Comparison of ENCODE assay signal across 13 cellular contexts in genomic region chr4:30802622-30803323, GRCh38.
DNase-seq lines count a peak whose midpoint lies in the region; ATAC-seq, FAIRE-seq and TF ChIP-seq lines count a peak whose summit lies in the region.
"Had no signal": no experiment of that assay in that cellular context is flagged by ENCODE, and none has a peak within 500 bp of the region (broad histone marks: within the 10 kb centered on the region; RNA-seq: fewer than 3 reads in every experiment).

No MANE protein-coding gene starts in this region.

- H3K4me3 Mint-ChIP-seq in chondrocyte (ENCODE audit: unreplicated experiment): peak overlapping the region; percentile 4
- H3K4me3 Mint-ChIP-seq: stimulated activated effector memory CD8-positive, alpha-beta T cell treated with anti-CD3 and anti-CD28 coated beads, Interleukin-12 subunit alpha, Interleukin-12 subunit beta, amount 100 ng/mL, for 72 hours had no signal

- no peak overlapping the region for H3K14ac ChIP-seq in IMR-90 (replicated peaks; ENCODE audit: low read depth, low read length)

- TF ChIP-seq POLR2A in IMR-90 (IDR thresholded peaks at IDR 0.05; ENCODE audit: low read depth, low read length): no peak
- TF ChIP-seq POLR2A in GM12892 (IDR thresholded peaks at IDR 0.05; ENCODE audit: low read depth, low read length): no peak

- no peak for TF ChIP-seq RAD21 in IMR-90 (IDR thresholded peaks at IDR 0.05; ENCODE audit: low read length)

- H2AK5ac ChIP-seq in IMR-90 (ENCODE audit: low read depth, low read length): no peak overlapping the region

- H4K20me1 ChIP-seq in IMR-90 (ENCODE audit: insufficient read depth, low read length): no peaks in the 10 kb centered on the region
- H4K20me1 ChIP-seq in keratinocyte (ENCODE audit: control insufficient read depth, extremely low read depth, insufficient read depth, low read length): no peaks in the 10 kb centered on the region

- in situ Hi-C loops in IMR-90 (cut with MboI; ENCODE audit: low sequenced_read_pairs): no loop called here

- peak overlapping the region; percentile 85 for H3K27ac Mint-ChIP-seq in chondrocyte (ENCODE audit: unreplicated experiment)
- H3K27ac Mint-ChIP-seq: stimulated activated effector memory CD8-positive, alpha-beta T cell treated with anti-CD3 and anti-CD28 coated beads, Interleukin-12 subunit alpha, Interleukin-12 subunit beta, amount 100 ng/mL, for 72 hours had no signal

- FAIRE-seq in keratinocyte (lab: Jason Lieb, UNC) (peak; percentile 99), D721Med (lab: Jason Lieb, UNC) (no peak), GM12892 (lab: Jason Lieb, UNC) (no peak)

- H3K4me1 ChIP-seq in IMR-90 (ENCODE audit: control insufficient read depth, insufficient read depth, low read length) (peaks cover 3% of the 10 kb centered on the region; the same call in 1 of the 2 replicates), keratinocyte (ENCODE audit: control insufficient read depth, extremely low read depth, insufficient read depth, low read length) (peaks cover 21% of the 10 kb centered on the region)

- H4K91ac ChIP-seq in IMR-90 (ENCODE audit: insufficient read depth, low read depth, low read length): no peak overlapping the region

- peak; percentile 11 for DNase-seq in AG08395 (ENCODE audit: low spot score)
- peak; percentile 38 for DNase-seq in IMR-90
- no peak for DNase-seq in chondrocyte (ENCODE audit: low spot score)
- peak; percentile 19 for DNase-seq in keratinocyte (ENCODE audit: low read depth, low spot score)
- no peak for DNase-seq in D721Med (ENCODE audit: insufficient read length, low spot score)
- DNase-seq in GM12892 (ENCODE audit: insufficient read length): no peak
- DNase-seq: activated CD4-positive, CD25-positive, alpha-beta regulatory T cell; Kasumi-1; NCI-H2081 treated with DMSO at 0.1 percent for 48 hours; SW 1271 had no signal

- H3K56ac ChIP-seq in IMR-90 (ENCODE audit: extremely low read depth, insufficient read depth, low read length): no peak overlapping the region

- no peak overlapping the region for H4K5ac ChIP-seq in IMR-90 (ENCODE audit: low read depth, low read length)

- H3K27me3 Mint-ChIP-seq in chondrocyte (ENCODE audit: low read depth): no peaks in the 10 kb centered on the region

- no peak overlapping the region for H2AFZ ChIP-seq in IMR-90 (replicated peaks; ENCODE audit: low read length, poor library complexity)
- H2AFZ ChIP-seq in keratinocyte (ENCODE audit: control insufficient read depth, low read length): peak overlapping the region; percentile 70

- no peak overlapping the region for H3K4me3 ChIP-seq in IMR-90 (ENCODE audit: insufficient read depth, low read depth, low read length)
- H3K4me3 ChIP-seq in keratinocyte (ENCODE audit: control insufficient read depth in 2 of 3, extremely low read depth in 1 of 3, insufficient read depth in 2 of 3, low read depth in 1 of 3, low read length in 3 of 3): peak overlapping the region in 2 of 3 experiments; percentile 29 to 37

- POLR2A ChIA-PET in IMR-90 (lab: Charles Lee; ENCODE audit: unreplicated experiment): no interaction called here

- TF ChIP-seq CTCF in IMR-90 (conservative IDR thresholded peaks at IDR 0.05; ENCODE audit: low read depth, low read length) (no peak), chondrocyte (IDR thresholded peaks at IDR 0.05) (no peak), keratinocyte (optimal IDR thresholded peaks at IDR 0.05 in 1 of 3, IDR thresholded peaks at IDR 0.05 in 1 of 3, conservative IDR thresholded peaks at IDR 0.05 in 1 of 3; ENCODE audit: extremely low read depth in 1 of 3, insufficient read depth in 2 of 3, low read length in 3 of 3) (no peak), D721Med (IDR thresholded peaks at IDR 0.05; ENCODE audit: insufficient read depth, missing control alignments) (no peak)

- no peaks in the 10 kb centered on the region for H3K27me3 ChIP-seq in IMR-90 (ENCODE audit: control insufficient read depth, insufficient read depth, low read length)
- no peaks in the 10 kb centered on the region for H3K27me3 ChIP-seq in keratinocyte (ENCODE audit: control insufficient read depth, extremely low read depth, insufficient read depth, low read length)

- no peak overlapping the region for H2BK20ac ChIP-seq in IMR-90 (ENCODE audit: low read depth, low read length)

- H3K27ac ChIP-seq in IMR-90 (ENCODE audit: insufficient read depth, low read length): no peak overlapping the region
- H3K27ac ChIP-seq in keratinocyte (ENCODE audit: control insufficient read depth, insufficient read depth, low read length): peak overlapping the region; percentile 59

- no peak overlapping the region for H2AK9ac ChIP-seq in IMR-90 (replicated peaks; ENCODE audit: low read depth, low read length, poor library complexity)

- H3K79me2 ChIP-seq in keratinocyte (ENCODE audit: control insufficient read depth, insufficient read depth, low read length): no peaks in the 10 kb centered on the region

- CTCF ChIA-PET in IMR-90 (lab: Yijun Ruan, JAX): no interaction called here

- peaks cover 4% of the 10 kb centered on the region for H3K9me3 Mint-ChIP-seq in chondrocyte (ENCODE audit: low read depth)

- H3K9ac ChIP-seq in IMR-90 (ENCODE audit: low read depth, low read length) (no peak overlapping the region), keratinocyte (ENCODE audit: control insufficient read depth, extremely low read depth, insufficient read depth, low read length) (peak overlapping the region; percentile 33)

- no peak overlapping the region for H3K18ac ChIP-seq in IMR-90 (ENCODE audit: low read depth, low read length)

- H3K36me3 Mint-ChIP-seq in chondrocyte (ENCODE audit: low read depth): peaks cover 5% of the 10 kb centered on the region
- H3K36me3 Mint-ChIP-seq: stimulated activated effector memory CD8-positive, alpha-beta T cell treated with anti-CD3 and anti-CD28 coated beads, Interleukin-12 subunit alpha, Interleukin-12 subunit beta, amount 100 ng/mL, for 72 hours had no signal

- intact Hi-C loops in IMR-90 (cut with micrococcal nuclease): no loop called here

- no peaks in the 10 kb centered on the region for H3K79me1 ChIP-seq in IMR-90 (ENCODE audit: low read depth in 1 of 2, low read length in 2 of 2)

- H3K4me2 ChIP-seq in IMR-90 (ENCODE audit: low read depth, low read length) (no peak overlapping the region), keratinocyte (ENCODE audit: control insufficient read depth, extremely low read depth, insufficient read depth, low read depth, low read length) (peak overlapping the region; percentile 85)

- no peaks in the 10 kb centered on the region for H3K9me3 ChIP-seq in IMR-90 (ENCODE audit: control insufficient read depth, insufficient read depth, low read length)
- no peaks in the 10 kb centered on the region for H3K9me3 ChIP-seq in keratinocyte (ENCODE audit: control insufficient read depth, low read depth, low read length)

- H2BK15ac ChIP-seq in IMR-90 (ENCODE audit: low read depth, low read length): no peak overlapping the region

- ATAC-seq in IMR-90 (ENCODE audit: low read depth) (no peak), HG03097 (IDR thresholded peaks at IDR 0.05; ENCODE audit: low FRiP score, unreplicated experiment) (no peak), GM19467 (IDR thresholded peaks at IDR 0.05; ENCODE audit: unreplicated experiment) (no peak)
- ATAC-seq: stimulated activated effector memory CD8-positive, alpha-beta T cell treated with anti-CD3 and anti-CD28 coated beads, Interleukin-12 subunit alpha, Interleukin-12 subunit beta, amount 100 ng/mL, for 72 hours had no signal

- H2BK120ac ChIP-seq in IMR-90 (ENCODE audit: low read depth, low read length): no peak overlapping the region

- H3K36me3 ChIP-seq in IMR-90 (ENCODE audit: control insufficient read depth, insufficient read depth, low read length) (no peaks in the 10 kb centered on the region), keratinocyte (ENCODE audit: control insufficient read depth in 2 of 2, extremely low read depth in 1 of 2, insufficient read depth in 2 of 2, low read length in 2 of 2) (no peaks in the 10 kb centered on the region)

- BruUV-seq in IMR-90 (replicated peaks; lab: Mats Ljungman, UMichigan): no TSS peak

- dilution Hi-C loops in IMR-90 (cut with HindIII; ENCODE audit: low sequenced_read_pairs, unreplicated experiment): no loop called here
- dilution Hi-C loops in keratinocyte (cut with MboI; ENCODE audit: extremely low pct_ligation_motif_present, low sequenced_read_pairs): no loop called here

- no peak overlapping the region for H3K23ac ChIP-seq in IMR-90 (ENCODE audit: low read depth, low read length)

- H3K4me1 Mint-ChIP-seq in chondrocyte (ENCODE audit: low read depth): peaks cover 28% of the 10 kb centered on the region
- H3K4me1 Mint-ChIP-seq: stimulated activated effector memory CD8-positive, alpha-beta T cell treated with anti-CD3 and anti-CD28 coated beads, Interleukin-12 subunit alpha, Interleukin-12 subunit beta, amount 100 ng/mL, for 72 hours had no signal

- 44% methylated on average over 2 of the region's 3 CpGs; no CpG with 5 or more reads in 1 of the 2 experiments for WGBS in IMR-90 (ENCODE audit: extremely low coverage in 2 of 2, insufficient read length in 1 of 2), 2 experiments

- no peak overlapping the region for H3K4ac ChIP-seq in IMR-90 (ENCODE audit: low read depth, low read length)

- H4K8ac ChIP-seq in IMR-90 (ENCODE audit: low read depth in 2 of 2, low read length in 2 of 2): no peak overlapping the region

- no peaks in the 10 kb centered on the region for H3K9me1 ChIP-seq in IMR-90 (ENCODE audit: insufficient read depth, low read length)
- H3K9me1 ChIP-seq in keratinocyte (ENCODE audit: control insufficient read depth, extremely low read depth, insufficient read depth, low read length): no peaks in the 10 kb centered on the region

- H2BK5ac ChIP-seq in IMR-90 (ENCODE audit: low read depth, low read length, poor library complexity, severe bottlenecking): no peak overlapping the region

TF ChIP-seq in IMR-90, 13 proteins besides CTCF, POLR2A, EP300 and RAD21 (continues in another document):
- TF ChIP-seq, protein P1, sequence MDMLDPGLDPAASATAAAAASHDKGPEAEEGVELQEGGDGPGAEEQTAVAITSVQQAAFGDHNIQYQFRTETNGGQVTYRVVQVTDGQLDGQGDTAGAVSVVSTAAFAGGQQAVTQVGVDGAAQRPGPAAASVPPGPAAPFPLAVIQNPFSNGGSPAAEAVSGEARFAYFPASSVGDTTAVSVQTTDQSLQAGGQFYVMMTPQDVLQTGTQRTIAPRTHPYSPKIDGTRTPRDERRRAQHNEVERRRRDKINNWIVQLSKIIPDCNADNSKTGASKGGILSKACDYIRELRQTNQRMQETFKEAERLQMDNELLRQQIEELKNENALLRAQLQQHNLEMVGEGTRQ (IDR thresholded peaks at IDR 0.05; ENCODE audit: low read depth, low read length): no peak
- TF ChIP-seq MXI1 (IDR thresholded peaks at IDR 0.05; ENCODE audit: borderline replicate concordance, low read depth, low read length) (no peak), MAFK (IDR thresholded peaks at IDR 0.05; ENCODE audit: low read depth, low read length) (no peak), SMC3 (IDR thresholded peaks at IDR 0.05; ENCODE audit: low read depth, low read length) (no peak)

Comparison
In these comparisons a context has a peak if more than half of its experiments do, and no peak if none do; other contexts are left out.
1. DNase-seq: peak in AG08395 (single experiment), IMR-90 (single experiment) and keratinocyte (single experiment); none in chondrocyte (single experiment), D721Med (single experiment) and GM12892 (single experiment).